Comparison of ENCODE assay signal across 9 cellular contexts in genomic region chr20:59033093-59033492, GRCh38. TPM values are rescaled to one million over a fixed set of nuclear protein-coding genes. Genes with fewer than 3 reads are reported as not detected.
DNase-seq lines count a peak whose midpoint lies in the region; ATAC-seq and TF ChIP-seq lines count a peak whose summit lies in the region.
"Had no signal": no experiment of that assay in that cellular context is flagged by ENCODE, and none has a peak within 500 bp of the region (broad histone marks: within the 10 kb centered on the region; RNA-seq: fewer than 3 reads in every experiment).

No MANE protein-coding gene starts in this region.

- H3K36me3 Mint-ChIP-seq in memory B cell (peaks cover 20% of the 10 kb centered on the region), type B pancreatic cell (peaks cover 30% of the 10 kb centered on the region)

- H3K27me3 Mint-ChIP-seq in memory B cell (no peaks in the 10 kb centered on the region), type B pancreatic cell (no peaks in the 10 kb centered on the region)

- no peak overlapping the region for H3K4me3 Mint-ChIP-seq in memory B cell
- peak overlapping the region; percentile 97 for H3K4me3 Mint-ChIP-seq in type B pancreatic cell

- WGBS in heart left ventricle, 4 donors: 94 to 99% (median 98%) methylated on average over 1 of the region's 1 CpG
- WGBS in right cardiac atrium: 100% methylated on average over 1 of the region's 1 CpG
- 97 to 100% (median 98%) methylated on average over 1 of the region's 1 CpG for WGBS in adrenal gland, 4 donors

- H3K4me3 ChIP-seq in heart left ventricle (peak overlapping the region in 9 of 12 donors; percentile 71 to 94 (median 86)), right cardiac atrium (ENCODE audit: low read length) (no peak overlapping the region), adrenal gland (peak overlapping the region in 1 of 4 donors; percentile 83)

- peak overlapping the region; percentile 83 for H3K27ac Mint-ChIP-seq in memory B cell
- H3K27ac Mint-ChIP-seq in type B pancreatic cell: peak overlapping the region; percentile 96

- H3K4me1 ChIP-seq in heart left ventricle (peaks cover 0 to 43% (median 40%) of the 10 kb centered on the region in 12 donors), right cardiac atrium (ENCODE audit: control insufficient read depth, insufficient read depth, low read length) (peaks cover 10% of the 10 kb centered on the region), adrenal gland (replicated peaks in 1 of 2) (peaks cover 22 to 40% of the 10 kb centered on the region in 2 donors)

- intact Hi-C loops in heart left ventricle (cut with DNase I): loop anchor here in 7 of 10 donors (2.0 to 10.0 kb wide), 7 partner anchors 48 to 381 kb away; partner anchors contain the start of genes NELFCD (in 5 of the 7) and STX16 (in 1 of the 7)
- intact Hi-C loops in right cardiac atrium (cut with DNase I): loop anchor here in 2 of 4 donors (5.0 kb wide), 1 partner anchor 141 kb away; no protein-coding TSS in a partner anchor
- intact Hi-C loops in adrenal gland (cut with DNase I): loop anchor here in 1 of 2 donors (10.0 kb wide), 1 partner anchor 48 kb away; the partner anchor contains the start of gene NELFCD

- TF ChIP-seq CTCF in heart left ventricle (IDR thresholded peaks at IDR 0.05) (no peak), adrenal gland (IDR thresholded peaks at IDR 0.05) (no peak), type B pancreatic cell (conservative IDR thresholded peaks at IDR 0.05) (no peak)

- ATAC-seq in heart left ventricle (no peak), right cardiac atrium (no peak), memory B cell (ENCODE audit: low read depth) (no peak), HG03432 (IDR thresholded peaks at IDR 0.05; ENCODE audit: unreplicated experiment) (no peak), GM19463 (IDR thresholded peaks at IDR 0.05; ENCODE audit: unreplicated experiment) (no peak)

- TF ChIP-seq POLR2A in heart left ventricle (IDR thresholded peaks at IDR 0.05) (no peak), adrenal gland (IDR thresholded peaks at IDR 0.05) (no peak)

- H3K9me3 ChIP-seq in heart left ventricle: no peaks in the 10 kb centered on the region
- H3K9me3 ChIP-seq in right cardiac atrium (ENCODE audit: control insufficient read depth, low read length): no peaks in the 10 kb centered on the region
- H3K9me3 ChIP-seq in adrenal gland (replicated peaks in 1 of 3): no peaks in the 10 kb centered on the region

- H3K36me3 ChIP-seq in heart left ventricle (peaks cover 0 to 76% (median 69%) of the 10 kb centered on the region in 9 donors), adrenal gland (replicated peaks in 1 of 2) (peaks cover 0 to 67% of the 10 kb centered on the region in 2 donors)

- no peaks in the 10 kb centered on the region for H3K27me3 ChIP-seq in heart left ventricle
- no peaks in the 10 kb centered on the region for H3K27me3 ChIP-seq in right cardiac atrium (ENCODE audit: control insufficient read depth, insufficient read depth)
- no peaks in the 10 kb centered on the region for H3K27me3 ChIP-seq in adrenal gland

- H3K4me1 Mint-ChIP-seq in memory B cell (peaks cover 26% of the 10 kb centered on the region), type B pancreatic cell (ENCODE audit: unreplicated experiment) (peaks cover 35% of the 10 kb centered on the region)

- no peaks in the 10 kb centered on the region for H3K9me3 Mint-ChIP-seq in memory B cell
- H3K9me3 Mint-ChIP-seq in type B pancreatic cell: no peaks in the 10 kb centered on the region

- DNase-seq in heart left ventricle (no peak), right cardiac atrium (no peak), adrenal gland (no peak), memory B cell (ENCODE audit: low spot score in 2 of 2) (no peak), type B pancreatic cell (ENCODE audit: extremely low spot score, unreplicated experiment) (no peak), KBM-7 (no peak)
- DNase-seq: erythroblast had no signal

- H3K27ac ChIP-seq in heart left ventricle: peak overlapping the region in 11 of 12 donors; percentile 69 to 98 (median 92)
- no peak overlapping the region for H3K27ac ChIP-seq in right cardiac atrium (ENCODE audit: low read length)
- peak overlapping the region in 3 of 5 donors; percentile 78 to 87 (median 85) for H3K27ac ChIP-seq in adrenal gland

- in situ Hi-C loops in KBM-7 (cut with MboI; ENCODE audit: low pct_unique_long_range_greater_than_20kb, low sequenced_read_pairs): no loop called here

RNA-seq across cellular contexts. Expression of gene ATP5F1E, which starts 1.0 kb away (rescaled TPM):
- total RNA-seq in heart left ventricle (100 to 1,000 TPM in 7 of 9 donors, 10 to 100 TPM in 2; 38.5 to 153 (median 116) TPM), right cardiac atrium (100 to 1,000 TPM; 109 to 131 (median 121) TPM), adrenal gland (10 to 100 TPM; 13.3 to 90.4 (median 47.4) TPM), type B pancreatic cell (ENCODE audit: low replicate concordance) (75.6 and 81.8 TPM in 2 replicates)
- polyA plus RNA-seq in heart left ventricle (100 to 1,000 TPM in 1 of 2 donors, 10 to 100 TPM in 1; 66.4 to 130 TPM), right cardiac atrium (131 TPM), adrenal gland (100 to 1,000 TPM in 1 of 3 donors, 10 to 100 TPM in 2; 42.5 to 131 (median 50.0) TPM)

RNA-seq across cellular contexts. Expression of gene PRELID3B, which starts 9.5 kb away (rescaled TPM):
- total RNA-seq in heart left ventricle: 10 to 100 TPM; 34.6 to 51.0 (median 43.7) TPM
- 10 to 100 TPM; 14.1 to 39.6 TPM for polyA plus RNA-seq in heart left ventricle
- total RNA-seq in right cardiac atrium: 10 to 100 TPM; 32.1 to 49.0 (median 41.3) TPM
- polyA plus RNA-seq in right cardiac atrium: 18.3 TPM
- total RNA-seq in adrenal gland: 100 to 1,000 TPM in 1 of 8 donors, 10 to 100 TPM in 7; 21.7 to 112 (median 47.8) TPM
- polyA plus RNA-seq in adrenal gland: 100 to 1,000 TPM in 1 of 3 donors, 10 to 100 TPM in 2; 13.3 to 119 (median 16.1) TPM
- total RNA-seq in type B pancreatic cell (ENCODE audit: low replicate concordance): 45.9 and 54.9 TPM in 2 replicates

RNA-seq across cellular contexts. Expression of gene TUBB1, which starts 13.9 kb away (rescaled TPM):
- total RNA-seq in heart left ventricle (under 1 TPM; 0.07 to 0.64 (median 0.25) TPM), right cardiac atrium (under 1 TPM in 3 of 4 donors, not detected in 1; 0.11 to 0.17 (median 0.12) TPM), adrenal gland (under 1 TPM in 3 of 8 donors, not detected in 5; 0.13 to 0.53 (median 0.14) TPM), type B pancreatic cell (ENCODE audit: low replicate concordance) (0.46 and 0.52 TPM in 2 replicates)
- polyA plus RNA-seq in heart left ventricle (under 1 TPM in 1 of 2 donors, not detected in 1; 0.17 TPM), right cardiac atrium (0.09 TPM), adrenal gland (under 1 TPM; 0.07 to 0.10 (median 0.08) TPM)

RNA-seq across cellular contexts. Expression of gene CTSZ, which starts 26.0 kb away (rescaled TPM):
- 100 to 1,000 TPM in 8 of 9 donors, 10 to 100 TPM in 1; 97.8 to 482 (median 138) TPM for total RNA-seq in heart left ventricle
- polyA plus RNA-seq in heart left ventricle: 100 to 1,000 TPM in 1 of 2 donors, 10 to 100 TPM in 1; 92.2 to 122 TPM
- 100 to 1,000 TPM; 136 to 166 (median 142) TPM for total RNA-seq in right cardiac atrium
- polyA plus RNA-seq in right cardiac atrium: 149 TPM
- 100 to 1,000 TPM; 128 to 266 (median 188) TPM for total RNA-seq in adrenal gland
- polyA plus RNA-seq in adrenal gland: 100 to 1,000 TPM; 108 to 180 (median 121) TPM
- 71.9 and 75.9 TPM in 2 replicates for total RNA-seq in type B pancreatic cell (ENCODE audit: low replicate concordance)

RNA-seq across cellular contexts. Expression of gene NELFCD, which starts 52.0 kb away (rescaled TPM):
- total RNA-seq in heart left ventricle: 10 to 100 TPM; 21.7 to 43.8 (median 27.7) TPM
- 10 to 100 TPM; 21.9 to 24.4 TPM for polyA plus RNA-seq in heart left ventricle
- total RNA-seq in right cardiac atrium: 10 to 100 TPM; 26.4 to 33.0 (median 28.9) TPM
- polyA plus RNA-seq in right cardiac atrium: 19.2 TPM
- 10 to 100 TPM; 47.1 to 82.8 (median 64.1) TPM for total RNA-seq in adrenal gland
- polyA plus RNA-seq in adrenal gland: 100 to 1,000 TPM in 1 of 3 donors, 10 to 100 TPM in 2; 78.3 to 107 (median 85.7) TPM
- 73.0 and 110 TPM in 2 replicates for total RNA-seq in type B pancreatic cell (ENCODE audit: low replicate concordance)
